Comparison of ENCODE assay signal across 8 cellular contexts in the genomic region with DNA sequence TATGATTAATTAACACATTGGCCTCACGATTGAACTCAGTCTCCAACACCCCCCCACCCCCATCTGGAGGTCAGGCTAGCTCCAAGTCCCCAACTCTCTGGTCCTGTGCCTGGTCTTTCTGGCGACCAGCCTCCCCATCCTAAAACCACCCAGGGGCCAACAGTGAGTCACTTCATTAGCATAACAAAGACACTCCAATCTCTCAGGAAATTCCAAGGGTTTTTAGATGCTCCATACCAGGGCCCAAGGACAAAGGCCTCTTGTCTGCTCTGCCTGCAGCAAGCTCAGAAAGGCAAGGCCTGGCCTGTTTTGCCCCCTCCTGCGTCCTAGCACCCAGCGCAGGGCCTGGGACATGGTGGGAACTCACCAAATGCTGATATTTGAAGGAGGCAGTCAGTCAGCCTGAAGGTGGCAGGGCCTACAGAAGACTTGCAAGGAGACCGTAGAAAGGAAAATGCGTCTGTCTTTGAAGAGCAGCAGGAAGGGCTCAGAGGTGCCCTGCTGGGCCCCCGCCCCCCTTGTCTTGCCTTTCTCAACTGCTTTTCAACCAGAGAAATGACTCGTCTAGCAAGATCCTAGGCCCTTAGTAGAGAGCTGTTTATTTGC.
DNase-seq lines count a peak whose midpoint lies in the region; TF ChIP-seq lines count a peak whose summit lies in the region.

No MANE protein-coding gene starts in this region.

- H3K14ac ChIP-seq in trophoblast cell (ENCODE audit: low read length), result no peak overlapping the region

- no peak overlapping the region for H4K12ac ChIP-seq in trophoblast cell (ENCODE audit: low read depth, low read length)

- H2AK5ac ChIP-seq in trophoblast cell (ENCODE audit: low read length), result no peak overlapping the region

- no CpG with 5 or more reads among the region's 8 CpGs for WGBS in trophoblast cell (ENCODE audit: extremely low coverage, insufficient coverage, insufficient read length)

- peak overlapping the region; percentile 26 for H3K4me2 ChIP-seq in trophoblast cell (ENCODE audit: low read length)

- H3K18ac ChIP-seq in trophoblast cell (ENCODE audit: low read length), result no peak overlapping the region

- H3K4ac ChIP-seq in trophoblast cell (ENCODE audit: low read depth, low read length), result no peak overlapping the region

- H3K4me3 ChIP-seq in fibroblast of pulmonary artery (replicated peaks; ENCODE audit: low read depth, low read length), result no peak overlapping the region
- no peak overlapping the region for H3K4me3 ChIP-seq in trophoblast cell (ENCODE audit: low read depth, low read length)
- no peak overlapping the region for H3K4me3 ChIP-seq in BE2C (ENCODE audit: low read depth, low read length)

- no peak for TF ChIP-seq CTCF in fibroblast of pulmonary artery (IDR thresholded peaks at IDR 0.05; ENCODE audit: low read length, missing control alignments)
- TF ChIP-seq CTCF in BE2C (IDR thresholded peaks at IDR 0.05; ENCODE audit: low read depth, low read length), result no peak

- DNase-seq in ELF-1 (ENCODE audit: low read depth, low spot score), result peak; percentile 99
- peak; percentile 70 for DNase-seq in RPMI7951 (ENCODE audit: low read depth)
- DNase-seq in fibroblast of pulmonary artery (ENCODE audit: low read depth), result peak; percentile 83
- DNase-seq in trophoblast cell, result no peak
- no peak for DNase-seq in T-helper 9 cell
- DNase-seq in activated T-cell treated with anti-CD3 and anti-CD28 coated beads for 4 hours, result no peak
- DNase-seq in BE2C, result no peak
- DNase-seq in HuH-7 (ENCODE audit: low spot score), result no peak

- H3K79me2 ChIP-seq in trophoblast cell (ENCODE audit: control insufficient read depth, insufficient read depth, low read length, poor library complexity), result no peaks in the 10 kb centered on the region

- H4K8ac ChIP-seq in trophoblast cell (ENCODE audit: low read depth, low read length), result no peak overlapping the region

- H3K27me3 ChIP-seq in trophoblast cell (ENCODE audit: insufficient read depth, low read length) (no peaks in the 10 kb centered on the region), BE2C (no peaks in the 10 kb centered on the region)

- no peak overlapping the region for H3K9ac ChIP-seq in trophoblast cell (ENCODE audit: low read length)

- H2AFZ ChIP-seq in trophoblast cell (ENCODE audit: insufficient read depth, low read length, poor library complexity), result no peak overlapping the region

- no peaks in the 10 kb centered on the region for H3K79me1 ChIP-seq in trophoblast cell (ENCODE audit: low read length)

- H3K23ac ChIP-seq in trophoblast cell (ENCODE audit: low read length), result no peak overlapping the region

- H3K4me1 ChIP-seq in trophoblast cell (ENCODE audit: control insufficient read depth in 1 of 2, insufficient read depth in 2 of 2, low read length in 2 of 2) (peaks cover 15 to 33% of the 10 kb centered on the region in 2 experiments), BE2C (no peaks in the 10 kb centered on the region)

- H4K91ac ChIP-seq in trophoblast cell (ENCODE audit: low read depth, low read length), result no peak overlapping the region

- H3K9me3 ChIP-seq in trophoblast cell (ENCODE audit: insufficient read depth, low read depth, low read length) (peaks cover 6% of the 10 kb centered on the region), BE2C (no peaks in the 10 kb centered on the region)

- no peak overlapping the region for H2BK5ac ChIP-seq in trophoblast cell (ENCODE audit: low read depth, low read length, poor library complexity)

- H2BK12ac ChIP-seq in trophoblast cell (ENCODE audit: low read length), result no peak overlapping the region

- no peak overlapping the region for H2BK120ac ChIP-seq in trophoblast cell (ENCODE audit: insufficient read depth, low read length, poor library complexity)

- no peaks in the 10 kb centered on the region for H3K36me3 ChIP-seq in trophoblast cell (ENCODE audit: control insufficient read depth in 1 of 2, insufficient read depth in 2 of 2, low read length in 2 of 2)
- no peaks in the 10 kb centered on the region for H3K36me3 ChIP-seq in BE2C

- peak overlapping the region; percentile 16 for H3K27ac ChIP-seq in trophoblast cell (ENCODE audit: low read depth, low read length)

Comparison
In these comparisons a context has a peak if more than half of its experiments do, and no peak if none do; other contexts are left out.
1. DNase-seq: peak in ELF-1 (single experiment), RPMI7951 (single experiment) and fibroblast of pulmonary artery (single experiment); none in trophoblast cell (0 of 2), T-helper 9 cell (single experiment), activated T-cell treated with anti-CD3 and anti-CD28 coated beads for 4 hours (single experiment), BE2C (single experiment) and HuH-7 (single experiment).